17 cellular contexts compared by ENCODE assay signal in the genomic region with DNA sequence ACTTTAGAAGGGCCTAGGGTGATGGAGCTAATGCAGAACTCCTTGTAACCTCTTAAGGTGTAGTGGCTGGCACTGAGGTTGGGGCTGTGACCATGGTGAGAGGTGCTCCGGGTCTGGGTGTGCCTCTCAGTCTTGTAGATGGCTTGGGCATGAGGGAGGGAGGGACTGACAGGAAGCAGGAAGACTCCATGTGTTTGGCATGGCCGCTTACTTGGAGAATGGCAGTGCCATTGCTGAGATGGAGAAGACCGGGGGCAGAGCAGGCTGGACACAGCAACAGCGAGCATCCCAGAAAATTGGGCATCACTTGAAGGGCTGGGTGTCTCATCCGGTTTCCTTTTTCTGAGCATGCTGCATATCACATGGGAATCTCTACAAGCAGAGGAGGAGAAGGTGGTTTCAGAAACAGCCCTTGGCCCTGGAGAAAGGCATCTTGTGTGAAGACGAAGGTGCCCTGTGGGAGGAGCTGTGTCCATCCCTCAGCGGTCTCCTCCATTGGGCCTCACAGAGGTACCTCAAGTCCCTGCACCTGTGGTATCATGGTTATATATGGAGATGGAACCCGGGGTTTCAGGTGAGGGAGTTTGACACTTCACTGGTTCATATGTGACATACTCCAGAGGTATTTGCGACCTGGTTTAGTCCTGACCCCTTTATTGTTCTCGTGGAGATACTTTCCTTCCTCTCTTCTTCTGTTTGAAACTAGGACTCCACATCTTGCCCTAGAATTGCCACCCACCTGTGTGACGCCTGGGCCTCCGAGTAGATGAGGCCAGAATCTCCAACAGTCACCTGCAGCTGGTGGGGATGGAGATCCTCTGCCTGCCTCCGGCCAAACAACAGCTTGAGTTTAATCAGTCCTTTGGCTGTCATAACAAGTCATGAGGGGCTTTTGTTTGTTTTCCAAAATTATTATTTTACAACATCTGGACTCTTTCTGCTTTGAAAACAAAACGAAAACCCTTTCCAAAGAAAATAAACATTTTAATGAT. TPM values are rescaled to one million over a fixed set of nuclear protein-coding genes. Genes with fewer than 3 reads are reported as not detected.
A peak's percentile ranks its signal among the peaks of the same experiment; 100 is the strongest.
DNase-seq lines count a peak whose midpoint lies in the region; ATAC-seq and TF ChIP-seq lines count a peak whose summit lies in the region.
"Had no signal": no experiment of that assay in that cellular context is flagged by ENCODE, and none has a peak within 500 bp of the region (broad histone marks: within the 10 kb centered on the region; RNA-seq: fewer than 3 reads in every experiment).

No MANE protein-coding gene starts in this region.

- peaks cover 84 to 90% (median 87%) of the 10 kb centered on the region in 3 donors for H3K4me1 Mint-ChIP-seq in T-cell

- POLR2A ChIA-PET in T-cell (lab: Charles Lee): no interaction called here

- peaks cover 0 to 5% (median 0%) of the 10 kb centered on the region in 3 donors for H3K9me3 Mint-ChIP-seq in T-cell
- H3K9me3 Mint-ChIP-seq: activated B cell treated with CpG ODN at 0.5 μM for 24 hours had no signal

- H3K27me3 Mint-ChIP-seq in T-cell: no peaks in the 10 kb centered on the region
- H3K27me3 Mint-ChIP-seq: activated B cell treated with CpG ODN at 0.5 μM for 24 hours had no signal

- no peak overlapping the region for H3K27ac ChIP-seq in left lung
- no peak overlapping the region for H3K27ac ChIP-seq in upper lobe of right lung

- H3K36me3 ChIP-seq in left lung (no peaks in the 10 kb centered on the region), upper lobe of right lung (no peaks in the 10 kb centered on the region)
- H3K36me3 ChIP-seq: right atrium auricular region, stomach had no signal

- CTCF ChIA-PET in T-cell (lab: Charles Lee): no interaction called here

- H3K27me3 ChIP-seq in left lung (no peaks in the 10 kb centered on the region), upper lobe of right lung (no peaks in the 10 kb centered on the region)
- H3K27me3 ChIP-seq: right atrium auricular region, stomach had no signal

- no peaks in the 10 kb centered on the region for H3K9me3 ChIP-seq in left lung
- no peaks in the 10 kb centered on the region for H3K9me3 ChIP-seq in upper lobe of right lung
- H3K9me3 ChIP-seq: right atrium auricular region, stomach had no signal

- H3K4me3 ChIP-seq in left lung (no peak overlapping the region), upper lobe of right lung (no peak overlapping the region)
- H3K4me3 ChIP-seq: right atrium auricular region, stomach had no signal

- TF ChIP-seq CTCF in left lung (IDR thresholded peaks at IDR 0.05) (no peak), upper lobe of right lung (IDR thresholded peaks at IDR 0.05) (no peak)

- H3K27ac Mint-ChIP-seq in T-cell: peak overlapping the region; percentile 66 to 73
- H3K27ac Mint-ChIP-seq: activated B cell treated with CpG ODN at 0.5 μM for 24 hours; mesothelial cell of epicardium; T-helper 1 cell treated with Interleukin-12 subunit alpha and Interleukin-12 subunit beta and Interleukin-4 antibody, amounts not matched to agents 30 μg/mL and 1 μg/mL, for 36 hours had no signal

- intact Hi-C loops in left lung (cut with DNase I): no loop called here
- intact Hi-C loops in upper lobe of right lung (cut with DNase I): no loop called here

- ATAC-seq in T-cell (replicated peaks in 1 of 4): no peak
- ATAC-seq in left lung: peak; percentile 43
- peak; percentile 34 for ATAC-seq in upper lobe of right lung
- ATAC-seq in GM18498 (IDR thresholded peaks at IDR 0.05; ENCODE audit: unreplicated experiment): no peak

- H3K4me1 ChIP-seq in left lung (peaks cover 0 to 37% of the 10 kb centered on the region in 2 donors), upper lobe of right lung (peaks cover 26% of the 10 kb centered on the region)

- peaks cover 24% of the 10 kb centered on the region for H3K36me3 Mint-ChIP-seq in T-cell
- H3K36me3 Mint-ChIP-seq: mesothelial cell of epicardium had no signal

- no peak overlapping the region for H3K4me3 Mint-ChIP-seq in T-cell
- H3K4me3 Mint-ChIP-seq: activated B cell treated with CpG ODN at 0.5 μM for 24 hours; mesothelial cell of epicardium; T-helper 1 cell treated with Interleukin-12 subunit alpha and Interleukin-12 subunit beta and Interleukin-4 antibody, amounts not matched to agents 30 μg/mL and 1 μg/mL, for 36 hours had no signal

- DNase-seq in activated effector memory CD4-positive, alpha-beta T cell treated with anti-CD3 and anti-CD28 coated beads, Interleukin-2, amount 50 U/mL, for 16 hours: peak; percentile 56
- DNase-seq in activated effector memory CD4-positive, alpha-beta T cell treated with Interleukin-2 at 50 U/mL for 16 hours: no peak
- DNase-seq in T-cell (no peak), left lung (no peak), upper lobe of right lung (no peak), hepatic stellate cell (ENCODE audit: low spot score) (no peak)
- DNase-seq: activated B cell treated with CpG ODN at 0.5 μM for 24 hours, activated T-cell treated with anti-CD3 and anti-CD28 coated beads for 4 hours, Calu3, NCI-H1694, NCI-H345, SHP77 treated with DMSO at 0.1 percent for 48 hours, stomach had no signal

RNA-seq across cellular contexts. Expression of gene INPP4A, which starts 45.6 kb away (rescaled TPM):
- total RNA-seq in T-cell (100 to 1,000 TPM; 126 to 153 (median 136) TPM), left lung (10 to 100 TPM; 27.7 to 34.2 TPM), upper lobe of right lung (35.0 TPM)

Comparison
In these comparisons a context has a peak if more than half of its experiments do, and no peak if none do; other contexts are left out.
1. ATAC-seq: peak in left lung (single experiment) and upper lobe of right lung (single experiment); none in T-cell (0 of 4) and GM18498 (single experiment).